In genomic region chr17:8991514-8992285, GRCh38 we compare ENCODE assay signal across 8 cellular contexts. TPM values are rescaled to one million over a fixed set of nuclear protein-coding genes. Genes with fewer than 3 reads are reported as not detected.
DNase-seq lines count a peak whose midpoint lies in the region; ATAC-seq and TF ChIP-seq lines count a peak whose summit lies in the region.

No MANE protein-coding gene starts in this region.

- no peak overlapping the region for H3K9ac ChIP-seq in OCI-LY3 (ENCODE audit: low read length)

- POLR2A ChIA-PET in A673 (lab: Charles Lee; ENCODE audit: low non-redundant PET), result no interaction called here

- DNase-seq in A673 (ENCODE audit: low spot score) (peak; percentile 86), activated T-cell treated with anti-CD3 and anti-CD28 coated beads for 48 hours (ENCODE audit: low read depth) (peak; percentile 38), fibroblast of mammary gland (ENCODE audit: low read depth) (peak; percentile 66), testis (peak; percentile 78)

- no peak for TF ChIP-seq POLR2A in testis (IDR thresholded peaks at IDR 0.05)

- no peaks in the 10 kb centered on the region for H3K79me2 ChIP-seq in OCI-LY3 (ENCODE audit: low read length)

- H2AFZ ChIP-seq in OCI-LY3 (ENCODE audit: low read depth, low read length), result peak overlapping the region; percentile 70

- no peak overlapping the region for H3K27ac ChIP-seq in A673 (ENCODE audit: low read depth, low read length, poor library complexity, severe bottlenecking)
- no peak overlapping the region for H3K27ac ChIP-seq in OCI-LY3 (ENCODE audit: low read length)
- peak overlapping the region; percentile 4 for H3K27ac ChIP-seq in neutrophil
- no peak overlapping the region for H3K27ac ChIP-seq in testis

- CTCF ChIA-PET in A673 (lab: Charles Lee), result no interaction called here

- WGBS in testis, 2 donors, result 42 to 62% methylated on average over 6 to 10 of the region's 10 CpGs

- no peaks in the 10 kb centered on the region for H4K20me1 ChIP-seq in OCI-LY3 (ENCODE audit: insufficient read depth, low read length)

- no peaks in the 10 kb centered on the region for H3K36me3 ChIP-seq in A673 (ENCODE audit: insufficient read depth, low read length, poor library complexity, severe bottlenecking)
- H3K36me3 ChIP-seq in OCI-LY3 (replicated peaks; ENCODE audit: low read depth, low read length), result peaks cover 5% of the 10 kb centered on the region
- no peaks in the 10 kb centered on the region for H3K36me3 ChIP-seq in neutrophil
- H3K36me3 ChIP-seq in testis (ENCODE audit: low read depth, missing control alignments), result no peaks in the 10 kb centered on the region

- intact Hi-C loops in A673 (cut with micrococcal nuclease; ENCODE audit: unreplicated experiment) (loop anchor here (10.0 kb wide), 1 partner anchor 413 kb away; no protein-coding TSS in a partner anchor), testis (cut with DNase I; ENCODE audit: low total_unique reads) (loop anchor here (10.0 kb wide), 1 partner anchor 533 kb away; no protein-coding TSS in a partner anchor)

- BruUV-seq in A673 (replicated peaks; lab: Mats Ljungman, UMichigan), result no TSS peak

- H3K4me3 ChIP-seq in A673 (ENCODE audit: low read depth, low read length, poor library complexity, severe bottlenecking), result no peak overlapping the region
- no peak overlapping the region for H3K4me3 ChIP-seq in GM12875 (ENCODE audit: low read depth, low read length)
- H3K4me3 ChIP-seq in OCI-LY3 (ENCODE audit: low read length), result no peak overlapping the region
- H3K4me3 ChIP-seq in fibroblast of mammary gland (ENCODE audit: control insufficient read depth, low read depth, low read length), result no peak overlapping the region
- H3K4me3 ChIP-seq in neutrophil (ENCODE audit: low read depth in 1 of 2, low read length in 1 of 2), result no peak overlapping the region
- no peak overlapping the region for H3K4me3 ChIP-seq in testis

- ATAC-seq in HG02763 (IDR thresholded peaks at IDR 0.05; ENCODE audit: unreplicated experiment), result no peak

- H3K9me3 ChIP-seq in A673 (ENCODE audit: low read depth, low read length, poor library complexity, severe bottlenecking) (no peaks in the 10 kb centered on the region), OCI-LY3 (ENCODE audit: insufficient read depth, low read length) (no peaks in the 10 kb centered on the region; the same call in 1 of the 2 replicates), neutrophil (no peaks in the 10 kb centered on the region), testis (no peaks in the 10 kb centered on the region)

- no peaks in the 10 kb centered on the region for H3K4me1 ChIP-seq in A673 (ENCODE audit: insufficient read depth, low read length, poor library complexity, severe bottlenecking)
- peaks cover 16% of the 10 kb centered on the region; the same call in 1 of the 2 replicates for H3K4me1 ChIP-seq in OCI-LY3 (ENCODE audit: low read length)
- H3K4me1 ChIP-seq in neutrophil (ENCODE audit: control insufficient read depth in 1 of 2, insufficient read depth in 1 of 2, low read depth in 1 of 2, low read length in 1 of 2), result peaks cover 8 to 9% of the 10 kb centered on the region in 2 experiments
- H3K4me1 ChIP-seq in testis, result no peaks in the 10 kb centered on the region

- H3K27me3 ChIP-seq in A673 (replicated peaks; ENCODE audit: insufficient read depth, low read depth, low read length, poor library complexity) (no peaks in the 10 kb centered on the region), OCI-LY3 (ENCODE audit: low read depth, low read length) (no peaks in the 10 kb centered on the region), neutrophil (no peaks in the 10 kb centered on the region), testis (no peaks in the 10 kb centered on the region)

- 0 out of 2 replicates have a peak overlapping the region, but pooled peaks have one; percentile 2 for H3K4me2 ChIP-seq in OCI-LY3 (ENCODE audit: low read length)

- TF ChIP-seq CTCF in A673 (conservative IDR thresholded peaks at IDR 0.05; ENCODE audit: low read depth, low read length) (peak; percentile 86), GM12875 (IDR thresholded peaks at IDR 0.05; ENCODE audit: borderline replicate concordance, insufficient read depth, low read depth, low read length) (peak; percentile 70), OCI-LY3 (IDR thresholded peaks at IDR 0.05; ENCODE audit: low read depth, low read length) (peak; percentile 74), fibroblast of mammary gland (conservative IDR thresholded peaks at IDR 0.05; ENCODE audit: control insufficient read depth, insufficient read depth, low read depth, low read length) (peak; percentile 82), neutrophil (IDR thresholded peaks at IDR 0.05) (peak; percentile 80), testis (IDR thresholded peaks at IDR 0.05) (peak; percentile 61 to 82 (median 70))

RNA-seq across cellular contexts. Expression of gene PIK3R5, which starts 26.2 kb away (rescaled TPM):
- total RNA-seq in A673 (2021), result 0.09 and 0.24 TPM in 2 replicates
- total RNA-seq in testis, result 10 to 100 TPM in 1 of 2 donors, 1 to 10 TPM in 1; 7.4 to 14.0 TPM
- 6.1 TPM for polyA plus RNA-seq in testis (ENCODE audit: insufficient read depth, low read depth, low replicate concordance)

RNA-seq across cellular contexts. Expression of gene NTN1, which starts 29.6 kb away (rescaled TPM):
- total RNA-seq in A673 (2021), result 4.3 TPM in 2 replicates
- 1 to 10 TPM; 7.6 to 8.8 TPM for total RNA-seq in testis
- polyA plus RNA-seq in testis (ENCODE audit: insufficient read depth, low read depth, low replicate concordance), result 4.8 TPM
